Comparison of ENCODE assay signal across 34 cellular contexts in the genomic region with DNA sequence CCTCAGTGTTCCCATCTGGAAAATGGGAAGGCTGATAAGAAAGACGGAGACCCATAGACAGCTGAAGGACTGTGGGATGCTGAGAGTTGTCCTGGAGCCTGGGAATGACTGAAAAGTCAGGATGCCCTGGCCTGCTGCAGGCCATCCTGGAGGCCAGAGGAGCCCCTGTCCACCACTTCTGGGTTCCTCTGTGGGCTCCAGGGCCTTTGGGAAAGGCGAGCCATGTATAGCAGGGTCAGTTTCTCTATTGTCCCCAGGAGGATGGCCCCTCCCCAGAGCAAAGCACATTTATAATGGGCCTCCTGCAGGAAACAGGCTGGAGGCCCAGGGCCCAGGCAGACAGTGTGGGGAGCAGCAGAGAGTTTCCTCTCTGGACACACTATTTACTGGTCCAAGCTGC.
"Had no signal": no experiment of that assay in that cellular context is flagged by ENCODE, and none has a peak within 500 bp of the region (broad histone marks: within the 10 kb centered on the region; RNA-seq: fewer than 3 reads in every experiment).

No MANE protein-coding gene starts in this region.

- H3K36me3 ChIP-seq: adrenal gland, brain microvascular endothelial cell, breast epithelium had no signal

- DNase-seq: activated B cell treated with CpG ODN at 0.5 μM for 24 hours; activated CD4-positive, alpha-beta memory T cell treated with anti-CD3 and anti-CD28 coated beads for 36 hours; activated CD4-positive, alpha-beta T cell treated with anti-CD3 and anti-CD28 coated beads for 4 hours; activated CD4-positive, alpha-beta T cell treated with anti-CD3 and anti-CD28 coated beads, Interleukin-2, amount 10 ng/mL, durations not matched to agents 24 days and 14 days; activated CD4-positive, alpha-beta T cell treated with anti-CD3 and anti-CD28 coated beads, Interleukin-2, amount 50 U/mL, for 1 hour; activated CD4-positive, alpha-beta T cell treated with anti-CD3 and anti-CD28 coated beads, Interleukin-2, amount 50 U/mL, for 4 hours; activated CD4-positive, CD25-positive, alpha-beta regulatory T cell treated with anti-CD3 and anti-CD28 coated beads, Interleukin-2, amount 50 U/mL, for 72 hours; activated CD8-positive, alpha-beta memory T cell treated with anti-CD3 and anti-CD28 coated beads, Interleukin-2, amount 50 U/mL, for 4 hours; activated CD8-positive, alpha-beta T cell treated with anti-CD3 and anti-CD28 coated beads for 36 hours; activated effector memory CD4-positive, alpha-beta T cell treated with anti-CD3 and anti-CD28 coated beads, Interleukin-2, amount 50 U/mL, for 16 hours; activated gamma-delta T cell treated with Interleukin-2 at 50 U/mL for 16 hours; activated naive CD4-positive, alpha-beta T cell; activated naive CD4-positive, alpha-beta T cell treated with anti-CD3 and anti-CD28 coated beads for 36 hours; activated naive CD4-positive, alpha-beta T cell treated with anti-CD3 and anti-CD28 coated beads, Interleukin-2, amount 50 U/mL, for 16 hours; activated naive CD8-positive, alpha-beta T cell treated with anti-CD3 and anti-CD28 coated beads for 36 hours; activated T-cell treated with anti-CD3 and anti-CD28 coated beads for 4 hours; activated T-cell treated with anti-CD3 and anti-CD28 coated beads, Interleukin-2, amount 50 U/mL, for 1 hour; activated T-cell treated with anti-CD3 and anti-CD28 coated beads, Interleukin-2, amount 50 U/mL, for 4 hours; activated T-cell treated with anti-CD3 and anti-CD28 coated beads, Interleukin-2, amount 50 U/mL, for 72 hours; adrenal gland; amniotic stem cell; body of pancreas; brain microvascular endothelial cell; central memory CD4-positive, alpha-beta T cell; T-cell; T-helper 17 cell; T1000 had no signal

- H3K27me3 ChIP-seq: adrenal gland, body of pancreas, brain microvascular endothelial cell, breast epithelium had no signal

- FAIRE-seq: astrocyte, TTC549 had no signal

- H3K27ac ChIP-seq: adrenal gland, body of pancreas, brain microvascular endothelial cell, breast epithelium, VCaP had no signal

- H3K4me1 Mint-ChIP-seq: activated B cell treated with CpG ODN at 0.5 μM for 24 hours; activated CD4-positive, alpha-beta T cell treated with anti-CD3 and anti-CD28 coated beads, Interleukin-2, amount 10 ng/mL, durations not matched to agents 24 days and 14 days; activated naive CD8-positive, alpha-beta T cell treated with anti-CD3 and anti-CD28 coated beads for 36 hours; activated T-helper 17 cell treated with anti-CD3 and anti-CD28 coated beads, Interleukin-2, amount 50 U/mL, for 72 hours; T-cell; T-helper 17 cell had no signal

- H3K4me3 ChIP-seq: adrenal gland, body of pancreas, breast epithelium had no signal

- H3K36me3 Mint-ChIP-seq: activated CD4-positive, alpha-beta memory T cell treated with anti-CD3 and anti-CD28 coated beads for 36 hours; activated naive CD4-positive, alpha-beta T cell treated with anti-CD3 and anti-CD28 coated beads, Interleukin-2, amount 50 U/mL, for 72 hours; activated naive CD8-positive, alpha-beta T cell treated with anti-CD3 and anti-CD28 coated beads for 36 hours; T-cell had no signal

- H3K27ac Mint-ChIP-seq: activated B cell treated with CpG ODN at 0.5 μM for 24 hours; activated CD4-positive, alpha-beta memory T cell treated with anti-CD3 and anti-CD28 coated beads for 36 hours; activated CD4-positive, alpha-beta T cell treated with anti-CD3 and anti-CD28 coated beads, Interleukin-2, amount 10 ng/mL, durations not matched to agents 24 days and 14 days; activated CD8-positive, alpha-beta T cell treated with anti-CD3 and anti-CD28 coated beads for 36 hours; activated naive CD4-positive, alpha-beta T cell treated with anti-CD3 and anti-CD28 coated beads for 36 hours; activated naive CD4-positive, alpha-beta T cell treated with anti-CD3 and anti-CD28 coated beads, Interleukin-2, amount 50 U/mL, for 72 hours; activated naive CD8-positive, alpha-beta T cell treated with anti-CD3 and anti-CD28 coated beads for 36 hours; activated T-cell treated with anti-CD3 and anti-CD28 coated beads, Interleukin-2, amount 50 U/mL, for 72 hours; activated T-helper 1 cell treated with anti-CD3 and anti-CD28 coated beads, Interleukin-12 subunit alpha, Interleukin-12 subunit beta, Interleukin-2, Interleukin-4 antibody, amounts not matched to agents 30 ng/mL and 10 ng/mL and 1 ng/mL, durations not matched to agents 14 hours and 24 hours and 36 hours; activated T-helper 17 cell treated with anti-CD3 and anti-CD28 coated beads, Interleukin-2, amount 50 U/mL, for 72 hours; T-cell; T-helper 17 cell had no signal

- H3K9me3 ChIP-seq: adrenal gland, body of pancreas, breast epithelium had no signal

- ATAC-seq: activated CD8-positive, alpha-beta T cell treated with anti-CD3 and anti-CD28 coated beads for 36 hours; activated naive CD4-positive, alpha-beta T cell treated with anti-CD3 and anti-CD28 coated beads, Interleukin-2, amount 50 U/mL, for 72 hours; activated T-cell treated with anti-CD3 and anti-CD28 coated beads, Interleukin-2, amount 50 U/mL, for 4 hours; activated T-cell treated with anti-CD3 and anti-CD28 coated beads, Interleukin-2, amount 50 U/mL, for 72 hours; activated T-helper 17 cell treated with anti-CD3 and anti-CD28 coated beads, Interleukin-2, amount 50 U/mL, for 72 hours; body of pancreas; T-helper 17 cell had no signal

- H3K4me3 Mint-ChIP-seq: activated B cell treated with CpG ODN at 0.5 μM for 24 hours; activated CD4-positive, alpha-beta memory T cell treated with anti-CD3 and anti-CD28 coated beads for 36 hours; activated CD4-positive, alpha-beta T cell treated with anti-CD3 and anti-CD28 coated beads, Interleukin-2, amount 10 ng/mL, durations not matched to agents 24 days and 14 days; activated CD8-positive, alpha-beta T cell treated with anti-CD3 and anti-CD28 coated beads for 36 hours; activated naive CD4-positive, alpha-beta T cell treated with anti-CD3 and anti-CD28 coated beads for 36 hours; activated naive CD8-positive, alpha-beta T cell treated with anti-CD3 and anti-CD28 coated beads for 36 hours; activated T-cell treated with anti-CD3 and anti-CD28 coated beads, Interleukin-2, amount 50 U/mL, for 4 hours; activated T-cell treated with anti-CD3 and anti-CD28 coated beads, Interleukin-2, amount 50 U/mL, for 72 hours; activated T-helper 1 cell treated with anti-CD3 and anti-CD28 coated beads, Interleukin-12 subunit alpha, Interleukin-12 subunit beta, Interleukin-2, Interleukin-4 antibody, amounts not matched to agents 30 ng/mL and 10 ng/mL and 1 ng/mL, durations not matched to agents 14 hours and 24 hours and 36 hours; activated T-helper 17 cell treated with anti-CD3 and anti-CD28 coated beads, Interleukin-2, amount 50 U/mL, for 72 hours; T-cell; T-helper 17 cell had no signal

- H3K4me1 ChIP-seq: adrenal gland, body of pancreas, breast epithelium had no signal

- H3K9me3 Mint-ChIP-seq: activated B cell treated with CpG ODN at 0.5 μM for 24 hours; activated CD4-positive, alpha-beta memory T cell treated with anti-CD3 and anti-CD28 coated beads for 36 hours; activated CD4-positive, alpha-beta T cell treated with anti-CD3 and anti-CD28 coated beads, Interleukin-2, amount 10 ng/mL, durations not matched to agents 24 days and 14 days; activated CD8-positive, alpha-beta T cell treated with anti-CD3 and anti-CD28 coated beads for 36 hours; activated naive CD4-positive, alpha-beta T cell treated with anti-CD3 and anti-CD28 coated beads for 36 hours; activated naive CD4-positive, alpha-beta T cell treated with anti-CD3 and anti-CD28 coated beads, Interleukin-2, amount 50 U/mL, for 72 hours; activated naive CD8-positive, alpha-beta T cell treated with anti-CD3 and anti-CD28 coated beads for 36 hours; activated T-cell treated with anti-CD3 and anti-CD28 coated beads, Interleukin-2, amount 50 U/mL, for 4 hours; activated T-cell treated with anti-CD3 and anti-CD28 coated beads, Interleukin-2, amount 50 U/mL, for 72 hours; activated T-helper 1 cell treated with anti-CD3 and anti-CD28 coated beads, Interleukin-12 subunit alpha, Interleukin-12 subunit beta, Interleukin-2, Interleukin-4 antibody, amounts not matched to agents 30 ng/mL and 10 ng/mL and 1 ng/mL, durations not matched to agents 14 hours and 24 hours and 36 hours; activated T-helper 17 cell treated with anti-CD3 and anti-CD28 coated beads, Interleukin-2, amount 50 U/mL, for 72 hours; T-cell had no signal

- H3K27me3 Mint-ChIP-seq: activated B cell treated with CpG ODN at 0.5 μM for 24 hours; activated naive CD8-positive, alpha-beta T cell treated with anti-CD3 and anti-CD28 coated beads for 36 hours; T-cell; T-helper 17 cell had no signal
